2 cellular contexts compared by ENCODE assay signal in genomic region chr7:108488902-108489538, GRCh38.
A peak's percentile ranks its signal among the peaks of the same experiment; 100 is the strongest.
TF ChIP-seq lines count a peak whose summit lies in the region.

No MANE protein-coding gene starts in this region.

TF ChIP-seq in HepG2, 621 proteins besides CTCF, POLR2A, EP300 and RAD21:
- TF ChIP-seq KDM5A (IDR thresholded peaks at IDR 0.05; ENCODE audit: borderline replicate concordance, low read length) = no peak
- no peak for TF ChIP-seq MED8 (CRISPR knock-in tag; IDR thresholded peaks at IDR 0.05; ENCODE audit: insufficient replicate concordance)
- TF ChIP-seq SATB2 (CRISPR knock-in tag; IDR thresholded peaks at IDR 0.05) = no peak
- no peak for TF ChIP-seq ISX (CRISPR knock-in tag; conservative IDR thresholded peaks at IDR 0.05)
- TF ChIP-seq ZNF672 (CRISPR knock-in tag; IDR thresholded peaks at IDR 0.05) = no peak
- TF ChIP-seq ZMAT3 (CRISPR knock-in tag; conservative IDR thresholded peaks at IDR 0.05) = no peak
- TF ChIP-seq ADNP (CRISPR knock-in tag; IDR thresholded peaks at IDR 0.05) = no peak
- no peak for TF ChIP-seq ZNF629 (CRISPR knock-in tag; conservative IDR thresholded peaks at IDR 0.05)
- TF ChIP-seq, protein P1, sequence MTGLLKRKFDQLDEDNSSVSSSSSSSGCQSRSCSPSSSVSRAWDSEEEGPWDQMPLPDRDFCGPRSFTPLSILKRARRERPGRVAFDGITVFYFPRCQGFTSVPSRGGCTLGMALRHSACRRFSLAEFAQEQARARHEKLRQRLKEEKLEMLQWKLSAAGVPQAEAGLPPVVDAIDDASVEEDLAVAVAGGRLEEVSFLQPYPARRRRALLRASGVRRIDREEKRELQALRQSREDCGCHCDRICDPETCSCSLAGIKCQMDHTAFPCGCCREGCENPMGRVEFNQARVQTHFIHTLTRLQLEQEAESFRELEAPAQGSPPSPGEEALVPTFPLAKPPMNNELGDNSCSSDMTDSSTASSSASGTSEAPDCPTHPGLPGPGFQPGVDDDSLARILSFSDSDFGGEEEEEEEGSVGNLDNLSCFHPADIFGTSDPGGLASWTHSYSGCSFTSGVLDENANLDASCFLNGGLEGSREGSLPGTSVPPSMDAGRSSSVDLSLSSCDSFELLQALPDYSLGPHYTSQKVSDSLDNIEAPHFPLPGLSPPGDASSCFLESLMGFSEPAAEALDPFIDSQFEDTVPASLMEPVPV (CRISPR knock-in tag; IDR thresholded peaks at IDR 0.05) = no peak
- TF ChIP-seq ZNF841 (CRISPR knock-in tag; IDR thresholded peaks at IDR 0.05; ENCODE audit: borderline replicate concordance) = no peak
- TF ChIP-seq SP4 (CRISPR knock-in tag; IDR thresholded peaks at IDR 0.05) = no peak
- no peak for TF ChIP-seq NAIF1 (CRISPR knock-in tag; IDR thresholded peaks at IDR 0.05; ENCODE audit: borderline replicate concordance)
- TF ChIP-seq ZFP62 (CRISPR knock-in tag; IDR thresholded peaks at IDR 0.05) = no peak
- TF ChIP-seq, protein P2, sequence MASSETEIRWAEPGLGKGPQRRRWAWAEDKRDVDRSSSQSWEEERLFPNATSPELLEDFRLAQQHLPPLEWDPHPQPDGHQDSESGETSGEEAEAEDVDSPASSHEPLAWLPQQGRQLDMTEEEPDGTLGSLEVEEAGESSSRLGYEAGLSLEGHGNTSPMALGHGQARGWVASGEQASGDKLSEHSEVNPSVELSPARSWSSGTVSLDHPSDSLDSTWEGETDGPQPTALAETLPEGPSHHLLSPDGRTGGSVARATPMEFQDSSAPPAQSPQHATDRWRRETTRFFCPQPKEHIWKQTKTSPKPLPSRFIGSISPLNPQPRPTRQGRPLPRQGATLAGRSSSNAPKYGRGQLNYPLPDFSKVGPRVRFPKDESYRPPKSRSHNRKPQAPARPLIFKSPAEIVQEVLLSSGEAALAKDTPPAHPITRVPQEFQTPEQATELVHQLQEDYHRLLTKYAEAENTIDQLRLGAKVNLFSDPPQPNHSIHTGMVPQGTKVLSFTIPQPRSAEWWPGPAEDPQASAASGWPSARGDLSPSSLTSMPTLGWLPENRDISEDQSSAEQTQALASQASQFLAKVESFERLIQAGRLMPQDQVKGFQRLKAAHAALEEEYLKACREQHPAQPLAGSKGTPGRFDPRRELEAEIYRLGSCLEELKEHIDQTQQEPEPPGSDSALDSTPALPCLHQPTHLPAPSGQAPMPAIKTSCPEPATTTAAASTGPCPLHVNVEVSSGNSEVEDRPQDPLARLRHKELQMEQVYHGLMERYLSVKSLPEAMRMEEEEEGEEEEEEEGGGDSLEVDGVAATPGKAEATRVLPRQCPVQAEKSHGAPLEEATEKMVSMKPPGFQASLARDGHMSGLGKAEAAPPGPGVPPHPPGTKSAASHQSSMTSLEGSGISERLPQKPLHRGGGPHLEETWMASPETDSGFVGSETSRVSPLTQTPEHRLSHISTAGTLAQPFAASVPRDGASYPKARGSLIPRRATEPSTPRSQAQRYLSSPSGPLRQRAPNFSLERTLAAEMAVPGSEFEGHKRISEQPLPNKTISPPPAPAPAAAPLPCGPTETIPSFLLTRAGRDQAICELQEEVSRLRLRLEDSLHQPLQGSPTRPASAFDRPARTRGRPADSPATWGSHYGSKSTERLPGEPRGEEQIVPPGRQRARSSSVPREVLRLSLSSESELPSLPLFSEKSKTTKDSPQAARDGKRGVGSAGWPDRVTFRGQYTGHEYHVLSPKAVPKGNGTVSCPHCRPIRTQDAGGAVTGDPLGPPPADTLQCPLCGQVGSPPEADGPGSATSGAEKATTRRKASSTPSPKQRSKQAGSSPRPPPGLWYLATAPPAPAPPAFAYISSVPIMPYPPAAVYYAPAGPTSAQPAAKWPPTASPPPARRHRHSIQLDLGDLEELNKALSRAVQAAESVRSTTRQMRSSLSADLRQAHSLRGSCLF (CRISPR knock-in tag; IDR thresholded peaks at IDR 0.05; ENCODE audit: borderline replicate concordance) = no peak
TF ChIP-seq in HepG2: peak in this region for 0.

TF ChIP-seq in endothelial cell of umbilical vein, 7 proteins besides CTCF, POLR2A, EP300 and RAD21:
- TF ChIP-seq JUN (IDR thresholded peaks at IDR 0.05; ENCODE audit: borderline replicate concordance, insufficient read depth, insufficient read length, low read depth) (no peak), GATA2 (IDR thresholded peaks at IDR 0.05; ENCODE audit: insufficient read depth, insufficient read length, low read depth, low read length) (peak; percentile 92), MAX (IDR thresholded peaks at IDR 0.05; ENCODE audit: insufficient read depth, insufficient read length) (no peak), EZH2 (IDR thresholded peaks at IDR 0.05; ENCODE audit: borderline replicate concordance, low read depth, low read length, severe bottlenecking) (no peak), MYC (IDR thresholded peaks at IDR 0.05; ENCODE audit: low read depth, low read length) (no peak), FOS (IDR thresholded peaks at IDR 0.05; ENCODE audit: borderline replicate concordance, insufficient read depth, low read length) (peak; percentile 23), POLR2AphosphoS5 (IDR thresholded peaks at IDR 0.05; ENCODE audit: insufficient read depth, low read depth, low read length) (peak; percentile 66)
